19 cellular contexts compared by ENCODE assay signal in the genomic region with DNA sequence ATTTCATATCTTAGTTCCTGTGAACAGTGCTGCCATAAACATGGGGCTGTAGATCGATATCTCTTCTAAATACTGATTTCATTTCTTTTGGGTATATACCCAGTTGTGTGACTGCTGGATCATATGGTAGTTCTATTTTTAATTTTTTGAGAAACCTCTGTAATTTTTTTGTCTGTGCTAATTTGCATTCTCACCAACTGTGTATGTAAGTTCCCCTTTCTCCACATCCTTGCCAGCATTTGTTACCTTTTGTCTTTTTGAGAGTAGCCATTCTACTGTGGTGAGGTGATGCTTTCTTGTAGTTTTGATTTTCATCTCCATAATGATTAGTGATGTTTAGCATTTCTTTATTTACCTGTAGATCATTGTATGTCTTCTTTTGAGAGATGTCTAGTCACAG.
A peak's percentile ranks its signal among the peaks of the same experiment; 100 is the strongest.
DNase-seq lines count a peak whose midpoint lies in the region; ATAC-seq lines count a peak whose summit lies in the region.
"Had no signal": no experiment of that assay in that cellular context is flagged by ENCODE, and none has a peak within 500 bp of the region (broad histone marks: within the 10 kb centered on the region; RNA-seq: fewer than 3 reads in every experiment).

No MANE protein-coding gene starts in this region.

- DNase-seq in NOMO-1 treated with DMSO at 0.1 percent for 48 hours (lab: John Stamatoyannopoulos, UW; ENCODE audit: unreplicated experiment): peak; percentile 28
- no peak for DNase-seq in NOMO-1 treated with dmso at 0.1 percent for 144 hours (lab: John Stamatoyannopoulos, UW; ENCODE audit: unreplicated experiment)
- DNase-seq in Karpas-422: peak; percentile 67
- no peak for DNase-seq in cerebellar cortex (ENCODE audit: low spot score)
- no peak for DNase-seq in activated gamma-delta T cell treated with Interleukin-2 at 50 U/mL for 16 hours
- DNase-seq: activated naive CD8-positive, alpha-beta T cell treated with anti-CD3 and anti-CD28 coated beads for 36 hours; colonic mucosa; NCI-H1930; NCI-H226; SK-N-SH; stimulated activated CD4-positive, alpha-beta T cell treated with anti-CD3 and anti-CD28 coated beads, Interleukin-4, amount 100 ng/mL, for 24 hours; T1000 had no signal

- H3K4me1 ChIP-seq in Karpas-422 (ENCODE audit: low read length): peaks cover 19% of the 10 kb centered on the region
- H3K4me1 ChIP-seq: colonic mucosa had no signal

- H3K4me2 ChIP-seq in Karpas-422 (ENCODE audit: low read depth, low read length, poor library complexity, severe bottlenecking): peak overlapping the region; percentile 56
- H3K4me2 ChIP-seq: SK-N-SH had no signal

- H3K27ac ChIP-seq in Karpas-422 (ENCODE audit: low read length): peak overlapping the region; percentile 76
- H3K27ac ChIP-seq: 22Rv1, colonic mucosa, neutrophil had no signal

- 0 out of 2 replicates have a peak overlapping the region, but pooled peaks have one; percentile 19 for H3K4me3 ChIP-seq in Karpas-422 (ENCODE audit: low read length)
- H3K4me3 ChIP-seq: colonic mucosa had no signal

- no peaks in the 10 kb centered on the region for H3K36me3 ChIP-seq in Karpas-422 (ENCODE audit: insufficient read depth, low read length)
- H3K36me3 ChIP-seq: colonic mucosa, neutrophil had no signal

- ATAC-seq in HG02938 (IDR thresholded peaks at IDR 0.05; ENCODE audit: unreplicated experiment): peak; percentile 62
- no peak for ATAC-seq in GM19023 (IDR thresholded peaks at IDR 0.05; ENCODE audit: unreplicated experiment)
- no peak for ATAC-seq in GM21360 (IDR thresholded peaks at IDR 0.05; ENCODE audit: unreplicated experiment)
- ATAC-seq: activated CD4-positive, CD25-positive, alpha-beta regulatory T cell treated with anti-CD3 and anti-CD28 coated beads, Interleukin-2, amount 50 U/mL, for 24 hours; HCT116 had no signal

- H3K9me3 ChIP-seq in Karpas-422 (ENCODE audit: low read length): no peaks in the 10 kb centered on the region
- H3K9me3 ChIP-seq: colonic mucosa, neutrophil had no signal

- 0 out of 2 replicates have a peak overlapping the region, but pooled peaks have one; percentile 3 for H3K9ac ChIP-seq in Karpas-422 (ENCODE audit: low read length)
- H3K9ac ChIP-seq: SK-N-SH had no signal

- H3K79me2 ChIP-seq in Karpas-422 (ENCODE audit: low read length): no peaks in the 10 kb centered on the region

- no peaks in the 10 kb centered on the region for H3K9me2 ChIP-seq in Karpas-422 (replicated peaks; ENCODE audit: insufficient read depth, low read length)
- H3K9me2 ChIP-seq: SK-N-SH had no signal

- 0 out of 2 replicates have a peak overlapping the region, but pooled peaks have one; percentile 34 for H2AFZ ChIP-seq in Karpas-422 (ENCODE audit: low read length)

- no peaks in the 10 kb centered on the region for H4K20me1 ChIP-seq in Karpas-422 (ENCODE audit: insufficient read depth, low read depth, low read length)

- no peaks in the 10 kb centered on the region for H3K27me3 ChIP-seq in Karpas-422 (ENCODE audit: low read length)
- H3K27me3 ChIP-seq: colonic mucosa, neutrophil had no signal

Comparison
In these comparisons a context has a peak if more than half of its experiments do, and no peak if none do; other contexts are left out.
1. DNase-seq: peak in NOMO-1 treated with DMSO at 0.1 percent for 48 hours (single experiment) and Karpas-422 (single experiment); none in NOMO-1 treated with dmso at 0.1 percent for 144 hours (single experiment), cerebellar cortex (single experiment) and activated gamma-delta T cell treated with Interleukin-2 at 50 U/mL for 16 hours (single experiment).